1 cellular context compared by ENCODE assay signal in genomic region chr20:47543006-47543431, GRCh38.
TF ChIP-seq lines count a peak whose summit lies in the region.

No MANE protein-coding gene starts in this region.

TF ChIP-seq in K562, 482 proteins besides CTCF, POLR2A, EP300 and RAD21 (continued from another document):
- TF ChIP-seq PKNOX1 (IDR thresholded peaks at IDR 0.05), result peak; percentile 16; the same call in 1 of the 2 replicates
- TF ChIP-seq ZBTB11 (CRISPR knock-in tag; IDR thresholded peaks at IDR 0.05), result peak in 1 of 3 experiments; percentile 30; a peak in 1 of 6 replicates
- TF ChIP-seq STAT5A (IDR thresholded peaks at IDR 0.05; ENCODE audit: borderline replicate concordance, low read length), result no peak
